8 cellular contexts compared by ENCODE assay signal in genomic region chr2:32034198-32034887, GRCh38. TPM values are rescaled to one million over a fixed set of nuclear protein-coding genes. Genes with fewer than 3 reads are reported as not detected.
DNase-seq lines count a peak whose midpoint lies in the region; TF ChIP-seq lines count a peak whose summit lies in the region.
"Not testable (repeated sequence)": the region's sequence is repeated elsewhere in the genome, so short reads cannot be mapped to it uniquely, and the experiment has no call there.

No MANE protein-coding gene starts in this region.

- H3K9me3 ChIP-seq in PC-9 (ENCODE audit: insufficient read depth, low read depth), result not testable (repeated sequence)

- H3F3A ChIP-seq in PC-9 (ENCODE audit: insufficient read depth, low read depth), result peaks cover 32% of the 10 kb centered on the region

- DNase-seq in A172 (ENCODE audit: low spot score) (peak; percentile 43), Daoy (ENCODE audit: low read depth) (peak; percentile 49), PC-9 (peak; percentile 35 to 46), cardiac fibroblast (ENCODE audit: low read depth in 2 of 2) (peak; percentile 3 to 38), foreskin fibroblast (peak; percentile 21 to 52)
- not testable (repeated sequence) for DNase-seq in activated T-cell treated with anti-CD3 and anti-CD28 coated beads, Interleukin-2, amount 50 U/mL, for 24 hours; nephron progenitor cell

- intact Hi-C loops in PC-9 (cut with micrococcal nuclease; ENCODE audit: unreplicated experiment), result loop anchor here (10.0 kb wide), 1 partner anchor 130 kb away; the partner anchor contains the start of gene SLC30A6

- CTCF ChIA-PET in PC-9 (lab: Charles Lee), result not testable (repeated sequence)

- H3K9me3 Mint-ChIP-seq in IgD-negative memory B cell; activated T-cell treated with anti-CD3 and anti-CD28 coated beads, Interleukin-2, amount 50 U/mL, for 24 hours; nephron progenitor cell: not testable (repeated sequence)

- peaks cover 73% of the 10 kb centered on the region for H3K79me2 ChIP-seq in PC-9 (ENCODE audit: low read depth)

- H3K27me3 ChIP-seq in PC-9 (ENCODE audit: insufficient read depth, low read depth), result not testable (repeated sequence)

- H3K27ac Mint-ChIP-seq in IgD-negative memory B cell (peak overlapping the region in 2 of 3 donors; percentile 56 to 83), nephron progenitor cell (peak overlapping the region; percentile 70)
- peak overlapping the region; percentile 7 for H3K27ac Mint-ChIP-seq in activated T-cell treated with anti-CD3 and anti-CD28 coated beads, Interleukin-2, amount 50 U/mL, for 24 hours

- not testable (repeated sequence) for H3K27me3 Mint-ChIP-seq in IgD-negative memory B cell; activated T-cell treated with anti-CD3 and anti-CD28 coated beads, Interleukin-2, amount 50 U/mL, for 24 hours; nephron progenitor cell (ENCODE audit: low read depth, poor library complexity)

- not testable (repeated sequence) for TF ChIP-seq CTCF in PC-9 (conservative IDR thresholded peaks at IDR 0.05); cardiac fibroblast (IDR thresholded peaks at IDR 0.05; ENCODE audit: low read depth, low read length); foreskin fibroblast (IDR thresholded peaks at IDR 0.05; ENCODE audit: low read depth, low read length); nephron progenitor cell (IDR thresholded peaks at IDR 0.05)

- H3K36me3 Mint-ChIP-seq in IgD-negative memory B cell, result not testable (repeated sequence)
- H3K36me3 Mint-ChIP-seq in activated T-cell treated with anti-CD3 and anti-CD28 coated beads, Interleukin-2, amount 50 U/mL, for 24 hours (ENCODE audit: low read depth), result peaks cover 49% of the 10 kb centered on the region
- peaks cover 42% of the 10 kb centered on the region for H3K36me3 Mint-ChIP-seq in nephron progenitor cell (ENCODE audit: low read depth)

- not testable (repeated sequence) for H3K4me2 ChIP-seq in PC-9

- not testable (repeated sequence) for H3K4me3 ChIP-seq in PC-9; cardiac fibroblast (replicated peaks in 1 of 2; ENCODE audit: low read depth in 2 of 2, low read length in 2 of 2); foreskin fibroblast (ENCODE audit: low read depth in 1 of 2, low read length in 2 of 2)

- 0 out of 2 replicates have a peak, but pooled peaks cover 20% of the 10 kb centered on the region for H3K36me3 ChIP-seq in PC-9 (ENCODE audit: low read depth)

- BruUV-seq in PC-9 (replicated peaks; lab: Mats Ljungman, UMichigan), result not testable (repeated sequence)

- not testable (repeated sequence) for H3K9me2 ChIP-seq in PC-9 (ENCODE audit: insufficient read depth)

- not testable (repeated sequence) for H2AFZ ChIP-seq in PC-9

- peaks cover 14 to 25% (median 22%) of the 10 kb centered on the region in 3 donors for H3K4me1 Mint-ChIP-seq in IgD-negative memory B cell
- H3K4me1 Mint-ChIP-seq in activated T-cell treated with anti-CD3 and anti-CD28 coated beads, Interleukin-2, amount 50 U/mL, for 24 hours (ENCODE audit: low read depth), result peaks cover 32% of the 10 kb centered on the region
- H3K4me1 Mint-ChIP-seq in nephron progenitor cell, result peaks cover 24% of the 10 kb centered on the region

- not testable (repeated sequence) for H3K4me1 ChIP-seq in PC-9 (replicated peaks; ENCODE audit: insufficient read depth)

- POLR2A ChIA-PET in PC-9 (lab: Charles Lee; ENCODE audit: unreplicated experiment), result interaction anchor here (0.7 kb wide), 1 partner anchor 128 kb away, joined by 3 read pairs; no protein-coding TSS in a partner anchor

- H3K27ac ChIP-seq in PC-9, result peak overlapping the region; percentile 12; the same call in 1 of the 2 replicates

- H3K4me3 Mint-ChIP-seq in IgD-negative memory B cell, result peak overlapping the region in 3 of 4 donors; percentile 28 to 46 (median 41)
- H3K4me3 Mint-ChIP-seq in activated T-cell treated with anti-CD3 and anti-CD28 coated beads, Interleukin-2, amount 50 U/mL, for 24 hours; nephron progenitor cell: not testable (repeated sequence)

- not testable (repeated sequence) for H4K20me1 ChIP-seq in PC-9 (ENCODE audit: insufficient read depth)

RNA-seq across cellular contexts. Expression of gene DPY30, which starts 5.3 kb away (rescaled TPM):
- 178 and 233 TPM in 2 replicates for total RNA-seq in A172 (2014; rRNA removed; shearing (Covaris generic))
- total RNA-seq in Daoy (2014; rRNA removed; shearing (Covaris generic)), result 119 and 141 TPM in 2 replicates
- polyA plus RNA-seq in IgD-negative memory B cell, result 157 TPM
- total RNA-seq in PC-9 (2021), result 89.6 and 109 TPM in 2 replicates

RNA-seq across cellular contexts. Expression of gene MEMO1, which starts 23.5 kb away (rescaled TPM):
- 79.9 and 94.7 TPM in 2 replicates for total RNA-seq in A172 (2014; rRNA removed; shearing (Covaris generic))
- 15.0 and 37.0 TPM in 2 replicates for total RNA-seq in Daoy (2014; rRNA removed; shearing (Covaris generic))
- 32.0 TPM for polyA plus RNA-seq in IgD-negative memory B cell
- total RNA-seq in PC-9 (2021), result 29.5 and 40.2 TPM in 2 replicates

RNA-seq across cellular contexts. Expression of gene SPAST, which starts 29.0 kb away (rescaled TPM):
- total RNA-seq in A172 (2014; rRNA removed; shearing (Covaris generic)), result 33.9 and 37.6 TPM in 2 replicates
- total RNA-seq in Daoy (2014; rRNA removed; shearing (Covaris generic)), result 25.2 and 32.5 TPM in 2 replicates
- polyA plus RNA-seq in IgD-negative memory B cell, result 14.3 TPM
- total RNA-seq in PC-9 (2021), result 17.2 and 19.2 TPM in 2 replicates

Comparison
In these comparisons a context has a peak if more than half of its experiments do, and no peak if none do; other contexts are left out.
1. H3K27ac Mint-ChIP-seq: peak in every context shown above with its lines; median percentile 70 in nephron progenitor cell; 70 in IgD-negative memory B cell; 7 in activated T-cell treated with anti-CD3 and anti-CD28 coated beads, Interleukin-2, amount 50 U/mL, for 24 hours.